ENCODE assay signal across 36 cellular contexts in the genomic region with DNA sequence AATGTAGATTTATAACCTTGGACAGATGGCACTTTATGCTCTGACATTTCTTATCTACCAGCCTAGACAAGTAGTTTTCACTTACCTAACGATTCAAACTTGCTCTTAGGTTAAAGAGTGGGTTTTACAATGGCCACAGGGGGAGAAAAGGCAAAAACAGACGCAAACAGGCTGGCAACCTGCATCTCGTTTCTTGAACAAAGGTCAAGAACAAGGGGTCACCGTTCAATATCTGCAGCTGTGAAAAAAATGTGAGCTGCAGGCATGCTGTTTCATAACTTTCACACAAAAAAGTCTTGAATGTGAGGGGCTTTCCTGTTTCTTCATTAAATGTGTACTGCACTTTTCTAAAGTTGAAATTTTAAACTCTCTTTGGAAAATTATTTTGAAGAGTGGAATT.
"Had no signal": no experiment of that assay in that cellular context is flagged by ENCODE, and none has a peak within 500 bp of the region (broad histone marks: within the 10 kb centered on the region; RNA-seq: fewer than 3 reads in every experiment).

No MANE protein-coding gene starts in this region.

- H3K27me3 ChIP-seq: Peyer's patch had no signal

- H3K4me3 ChIP-seq: Peyer's patch had no signal

- DNase-seq: activated B cell treated with CpG ODN at 0.5 μM for 24 hours; activated CD4-positive, alpha-beta memory T cell treated with anti-CD3 and anti-CD28 coated beads, Interleukin-2, amount 10 ng/mL, durations not matched to agents 7 days and 5 days; activated CD4-positive, alpha-beta T cell treated with anti-CD3 and anti-CD28 coated beads for 1 hour; activated CD4-positive, alpha-beta T cell treated with anti-CD3 and anti-CD28 coated beads for 48 hours; activated CD8-positive, alpha-beta memory T cell treated with anti-CD3 and anti-CD28 coated beads for 24 hours; activated CD8-positive, alpha-beta memory T cell treated with anti-CD3 and anti-CD28 coated beads, Interleukin-2, amount 10 ng/mL, durations not matched to agents 7 days and 5 days; activated CD8-positive, alpha-beta memory T cell treated with anti-CD3 and anti-CD28 coated beads, Interleukin-2, amount 50 U/mL, for 48 hours; activated effector memory CD4-positive, alpha-beta T cell treated with Interleukin-2 at 50 U/mL for 16 hours; activated naive CD4-positive, alpha-beta T cell treated with anti-CD3 and anti-CD28 coated beads, Interleukin-2, amount 10 ng/mL, durations not matched to agents 7 days and 5 days; activated naive CD8-positive, alpha-beta T cell treated with anti-CD3 and anti-CD28 coated beads, Interleukin-2, amount 50 U/mL, for 24 hours; activated T-cell treated with anti-CD3 and anti-CD28 coated beads, Interleukin-2, amount 50 U/mL, for 48 hours; anterior cingulate cortex; central memory CD4-positive, alpha-beta T cell; Kasumi-1; MM.1S; MV-4-11; NCI-H1092; NCI-H1436 treated with DMSO at 0.1 percent for 48 hours; NCI-H1694 treated with DMSO at 0.1 percent for 48 hours; NCI-H2029; NCI-H510A; NCI-H526; NCI-H748 treated with DMSO at 0.1 percent for 48 hours; NK-92 treated with Interleukin-12 subunit alpha and Interleukin-12 subunit beta, amount 100 ng/mL, for 24 hours; PC-3; Peyer's patch; RPMI8226; SIG-M5; T-helper 1 cell; T-helper 2 cell; T-helper 9 cell had no signal

- H3K4me1 ChIP-seq: Peyer's patch had no signal

- H3K27ac ChIP-seq: Peyer's patch, VCaP had no signal

- H3K27me3 Mint-ChIP-seq: activated CD4-positive, alpha-beta memory T cell treated with anti-CD3 and anti-CD28 coated beads, Interleukin-2, amount 10 ng/mL, durations not matched to agents 7 days and 5 days; activated CD8-positive, alpha-beta memory T cell treated with anti-CD3 and anti-CD28 coated beads, Interleukin-2, amount 10 ng/mL, durations not matched to agents 7 days and 5 days; activated naive CD4-positive, alpha-beta T cell treated with anti-CD3 and anti-CD28 coated beads, Interleukin-2, amount 10 ng/mL, durations not matched to agents 7 days and 5 days; activated naive CD8-positive, alpha-beta T cell; brain had no signal

- H3K36me3 Mint-ChIP-seq: activated naive CD4-positive, alpha-beta T cell treated with anti-CD3 and anti-CD28 coated beads, Interleukin-2, amount 10 ng/mL, durations not matched to agents 7 days and 5 days; brain had no signal

- ATAC-seq: activated CD8-positive, alpha-beta memory T cell treated with anti-CD3 and anti-CD28 coated beads, Interleukin-2, amount 10 ng/mL, durations not matched to agents 7 days and 5 days; activated naive CD8-positive, alpha-beta T cell treated with anti-CD3 and anti-CD28 coated beads, Interleukin-2, amount 50 U/mL, for 24 hours; PC-3; SK-N-SH treated with all-trans-retinoic acid at 6 μM for 48 hours had no signal

- H3K9me3 ChIP-seq: Peyer's patch had no signal

- H3K4me1 Mint-ChIP-seq: activated B cell treated with CpG ODN at 0.5 μM for 24 hours had no signal

- FAIRE-seq: bronchial epithelial cell had no signal

- H3K27ac Mint-ChIP-seq: activated B cell treated with CpG ODN at 0.5 μM for 24 hours; activated CD4-positive, alpha-beta memory T cell treated with anti-CD3 and anti-CD28 coated beads, Interleukin-2, amount 10 ng/mL, durations not matched to agents 7 days and 5 days; activated CD8-positive, alpha-beta memory T cell treated with anti-CD3 and anti-CD28 coated beads, Interleukin-2, amount 10 ng/mL, durations not matched to agents 7 days and 5 days; activated naive CD4-positive, alpha-beta T cell treated with anti-CD3 and anti-CD28 coated beads, Interleukin-2, amount 10 ng/mL, durations not matched to agents 7 days and 5 days; activated naive CD8-positive, alpha-beta T cell; activated naive CD8-positive, alpha-beta T cell treated with anti-CD3 and anti-CD28 coated beads, Interleukin-2, amount 50 U/mL, for 24 hours; brain had no signal

- H3K9me3 Mint-ChIP-seq: activated B cell treated with CpG ODN at 0.5 μM for 24 hours; activated CD4-positive, alpha-beta memory T cell treated with anti-CD3 and anti-CD28 coated beads, Interleukin-2, amount 10 ng/mL, durations not matched to agents 7 days and 5 days; activated naive CD4-positive, alpha-beta T cell treated with anti-CD3 and anti-CD28 coated beads, Interleukin-2, amount 10 ng/mL, durations not matched to agents 7 days and 5 days; activated naive CD8-positive, alpha-beta T cell treated with anti-CD3 and anti-CD28 coated beads, Interleukin-2, amount 50 U/mL, for 24 hours; brain had no signal

- H3K36me3 ChIP-seq: Peyer's patch had no signal

- H3K4me3 Mint-ChIP-seq: activated B cell treated with CpG ODN at 0.5 μM for 24 hours; activated CD4-positive, alpha-beta memory T cell treated with anti-CD3 and anti-CD28 coated beads, Interleukin-2, amount 10 ng/mL, durations not matched to agents 7 days and 5 days; activated CD8-positive, alpha-beta memory T cell treated with anti-CD3 and anti-CD28 coated beads, Interleukin-2, amount 10 ng/mL, durations not matched to agents 7 days and 5 days; activated naive CD4-positive, alpha-beta T cell treated with anti-CD3 and anti-CD28 coated beads, Interleukin-2, amount 10 ng/mL, durations not matched to agents 7 days and 5 days; activated naive CD8-positive, alpha-beta T cell; activated naive CD8-positive, alpha-beta T cell treated with anti-CD3 and anti-CD28 coated beads, Interleukin-2, amount 50 U/mL, for 24 hours; brain had no signal
